9 cellular contexts compared by ENCODE assay signal in the genomic region with DNA sequence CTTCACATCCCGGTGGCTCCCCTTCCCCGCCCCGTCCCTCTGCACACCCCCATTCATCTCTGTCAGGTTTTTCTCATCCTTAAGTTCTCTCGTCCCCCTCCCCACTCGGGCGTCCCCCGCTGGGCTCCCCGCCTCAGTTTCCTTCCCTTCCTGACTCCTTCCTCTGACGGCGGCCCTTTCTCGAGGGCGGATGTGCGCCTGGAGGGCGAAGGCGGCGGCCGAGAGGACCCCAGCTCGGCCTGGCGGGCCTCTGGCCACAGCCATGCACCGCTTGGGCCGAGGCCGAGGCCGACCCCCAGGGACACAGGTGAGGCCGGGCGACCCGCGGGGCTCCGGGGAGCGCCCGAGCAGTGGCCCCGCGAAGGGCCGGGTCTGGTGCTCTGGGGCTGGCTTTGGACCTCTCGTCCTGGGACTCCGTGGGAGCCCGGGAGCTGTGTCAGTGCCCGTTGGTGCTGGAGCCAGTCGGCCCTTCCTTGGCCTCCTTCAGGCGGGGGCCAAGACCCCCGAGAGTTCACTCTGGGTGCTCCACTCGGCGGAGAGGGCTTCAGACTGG. TPM values are rescaled to one million over a fixed set of nuclear protein-coding genes. Genes with fewer than 3 reads are reported as not detected.
A peak's percentile ranks its signal among the peaks of the same experiment; 100 is the strongest.
DNase-seq lines count a peak whose midpoint lies in the region; ATAC-seq and TF ChIP-seq lines count a peak whose summit lies in the region.
"Had no signal": no experiment of that assay in that cellular context is flagged by ENCODE, and none has a peak within 500 bp of the region (broad histone marks: within the 10 kb centered on the region; RNA-seq: fewer than 3 reads in every experiment).

No MANE protein-coding gene starts in this region.

- H3K36me3 ChIP-seq in ES-I3 (ENCODE audit: insufficient read depth, low read length) (no peaks in the 10 kb centered on the region), gastroesophageal sphincter (peaks cover 0 to 22% of the 10 kb centered on the region in 2 donors), rectal smooth muscle tissue (ENCODE audit: control insufficient read depth, insufficient read depth, low read length) (peaks cover 6% of the 10 kb centered on the region), WERI-Rb-1 (no peaks in the 10 kb centered on the region)

- peaks cover 46% of the 10 kb centered on the region for H3K4me1 ChIP-seq in ES-I3 (ENCODE audit: insufficient read depth, low read length)
- peaks cover 0 to 83% (median 24%) of the 10 kb centered on the region in 3 donors for H3K4me1 ChIP-seq in gastroesophageal sphincter
- peaks cover 12% of the 10 kb centered on the region for H3K4me1 ChIP-seq in rectal smooth muscle tissue (ENCODE audit: control insufficient read depth, insufficient read depth, low read length)

- H3K9me3 ChIP-seq in ES-I3 (ENCODE audit: control insufficient read depth, insufficient read depth, low read length), result no peaks in the 10 kb centered on the region
- H3K9me3 ChIP-seq in gastroesophageal sphincter, result no peaks in the 10 kb centered on the region
- H3K9me3 ChIP-seq in WERI-Rb-1 (ENCODE audit: severe bottlenecking), result no peaks in the 10 kb centered on the region

- ATAC-seq in gastroesophageal sphincter (no peak), esophagus mucosa (no peak)

- in situ Hi-C loops in ACHN (cut with HindIII; ENCODE audit: low pct_ligation_motif_present, low pct_unique_long_range_greater_than_20kb, low sequenced_read_pairs), result no loop called here

- H3K9ac ChIP-seq in ES-I3 (ENCODE audit: low read depth, low read length) (peak overlapping the region; percentile 46), rectal smooth muscle tissue (ENCODE audit: low read length) (no peak overlapping the region)

- WGBS in gastroesophageal sphincter (ENCODE audit: low coverage in 1 of 2), 2 donors, result 39% methylated on average over 5 of the region's 42 CpGs; no CpG with 5 or more reads in 1 of the 2 donors

- DNase-seq in activated CD4-positive, alpha-beta T cell treated with anti-CD3 and anti-CD28 coated beads, Interleukin-2, amount 50 U/mL, for 48 hours, result peak; percentile 17
- DNase-seq in activated gamma-delta T cell treated with Interleukin-2 at 50 U/mL for 16 hours (no peak), ACHN (no peak), WERI-Rb-1 (no peak)
- DNase-seq: NCI-H510A had no signal

- H3K27me3 ChIP-seq in gastroesophageal sphincter (no peaks in the 10 kb centered on the region), rectal smooth muscle tissue (ENCODE audit: control insufficient read depth, insufficient read depth, low read length) (peaks cover 6% of the 10 kb centered on the region), WERI-Rb-1 (ENCODE audit: insufficient read depth, low read depth, severe bottlenecking) (no peaks in the 10 kb centered on the region)

- H3K4me3 ChIP-seq in gastroesophageal sphincter (peak overlapping the region; percentile 29 to 87), rectal smooth muscle tissue (ENCODE audit: low read length) (peak overlapping the region; percentile 81), WERI-Rb-1 (ENCODE audit: low read depth, low read length) (no peak overlapping the region)

- H3K27ac ChIP-seq in gastroesophageal sphincter (peak overlapping the region in 3 of 4 donors; percentile 92 to 94 (median 92)), rectal smooth muscle tissue (ENCODE audit: low read depth, low read length) (no peak overlapping the region), WERI-Rb-1 (no peak overlapping the region)

- TF ChIP-seq POLR2A in gastroesophageal sphincter (IDR thresholded peaks at IDR 0.05), result no peak

- no peak for TF ChIP-seq EP300 in gastroesophageal sphincter (IDR thresholded peaks at IDR 0.05)

- no peak for TF ChIP-seq CTCF in gastroesophageal sphincter (IDR thresholded peaks at IDR 0.05)
- TF ChIP-seq CTCF in WERI-Rb-1 (IDR thresholded peaks at IDR 0.05; ENCODE audit: low read depth, low read length), result no peak

RNA-seq across cellular contexts. Expression of a gene that starts 2.9 kb away (rescaled TPM):
- total RNA-seq in gastroesophageal sphincter, result 100 to 1,000 TPM in 2 of 4 donors, 10 to 100 TPM in 2; 45.8 to 144 (median 101) TPM
- total RNA-seq in esophagus mucosa, result 9.3 TPM

RNA-seq across cellular contexts. Expression of a gene that starts 38.1 kb away (rescaled TPM):
- 100 to 1,000 TPM in 3 of 4 donors, 10 to 100 TPM in 1; 84.9 to 141 (median 128) TPM for total RNA-seq in gastroesophageal sphincter
- 71.7 TPM for total RNA-seq in esophagus mucosa

RNA-seq across cellular contexts. Expression of a gene that starts 44.6 kb away (rescaled TPM):
- 10 to 100 TPM; 23.5 to 30.8 (median 27.7) TPM for total RNA-seq in gastroesophageal sphincter
- 14.6 TPM for total RNA-seq in esophagus mucosa

Comparison
In these comparisons a context has a peak if more than half of its experiments do, and no peak if none do; other contexts are left out.
1. DNase-seq: peak in activated CD4-positive, alpha-beta T cell treated with anti-CD3 and anti-CD28 coated beads, Interleukin-2, amount 50 U/mL, for 48 hours (2 of 2); none in activated gamma-delta T cell treated with Interleukin-2 at 50 U/mL for 16 hours (single experiment), ACHN (single experiment) and WERI-Rb-1 (single experiment).
2. H3K27ac ChIP-seq: peak in gastroesophageal sphincter (3 of 4); none in rectal smooth muscle tissue (single experiment) and WERI-Rb-1 (single experiment).